8 cellular contexts compared by ENCODE assay signal in the genomic region with DNA sequence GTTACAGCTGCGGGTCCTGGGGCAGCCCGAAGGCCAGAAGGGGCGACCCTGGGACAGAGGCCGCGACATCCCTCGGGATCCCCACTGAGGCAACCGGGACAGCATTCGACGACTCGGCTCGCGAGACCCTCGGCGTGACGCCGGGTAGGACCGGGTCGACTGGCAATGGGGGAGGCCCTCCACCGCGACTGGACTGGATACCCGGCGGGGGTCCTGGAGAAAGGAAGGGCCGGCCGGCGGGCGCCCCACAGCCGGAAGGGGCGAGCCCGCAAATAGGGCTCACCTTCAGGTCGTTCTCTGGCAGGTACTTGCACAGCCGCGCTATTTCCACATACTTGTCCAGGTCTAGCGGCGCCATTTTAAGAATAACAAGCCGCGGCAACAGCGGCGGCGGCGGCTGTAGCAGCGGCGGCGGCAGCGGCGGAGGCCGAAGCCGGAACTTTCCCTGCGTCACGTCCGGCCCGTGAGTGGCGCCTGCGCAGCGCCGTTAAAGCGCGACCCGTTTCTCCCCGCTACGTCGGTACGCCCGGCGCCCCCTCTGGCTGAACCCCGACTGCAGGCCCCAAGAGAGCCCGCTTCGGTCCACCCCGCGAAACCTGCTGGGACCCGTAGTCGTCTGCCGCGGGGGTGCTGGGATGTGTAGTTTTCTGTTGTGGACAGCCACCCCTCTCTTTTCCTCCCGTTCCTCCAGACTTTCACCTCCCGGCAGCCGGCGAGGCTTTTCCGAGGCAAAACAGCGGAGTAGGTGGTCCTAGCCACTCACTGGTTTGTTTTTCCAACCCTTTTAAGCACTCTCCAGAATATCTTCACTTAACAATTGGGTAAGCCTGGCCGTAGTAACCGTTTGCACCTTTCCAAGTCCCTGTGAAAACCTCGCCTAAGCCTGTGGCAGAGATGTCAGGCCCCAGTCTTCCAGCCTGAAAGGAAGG. TPM values are rescaled to one million over a fixed set of nuclear protein-coding genes. Genes with fewer than 3 reads are reported as not detected.
A peak's percentile ranks its signal among the peaks of the same experiment; 100 is the strongest.
DNase-seq lines count a peak whose midpoint lies in the region; ATAC-seq and TF ChIP-seq lines count a peak whose summit lies in the region.

A gene (minus strand): TSS at position 443 of the 929 bp plus-strand sequence. CDS start 85 bp downstream, at position 358.

- H3K4me3 ChIP-seq in osteoblast (ENCODE audit: insufficient read depth, low read length) (peak within 1 kb of the TSS; percentile 99), thoracic aorta (peak within 1 kb of the TSS; percentile 88)

- TF ChIP-seq CTCF in GM10266 (IDR thresholded peaks at IDR 0.05; ENCODE audit: control insufficient read depth, insufficient read depth, low read depth, missing control alignments), result peak; percentile 78
- peak; percentile 61 for TF ChIP-seq CTCF in osteoblast (IDR thresholded peaks at IDR 0.05; ENCODE audit: extremely low read depth, low read depth, low read length)
- peak; percentile 58 for TF ChIP-seq CTCF in thoracic aorta (IDR thresholded peaks at IDR 0.05)

- H3K27ac Mint-ChIP-seq in activated naive CD4-positive, alpha-beta T cell treated with anti-CD3 and anti-CD28 coated beads, Interleukin-2, amount 50 U/mL, for 72 hours, result peak within 1 kb of the TSS; percentile 97

- peaks cover 24% of the 10 kb centered on the region for H3K4me1 ChIP-seq in osteoblast (ENCODE audit: insufficient read depth, low read length)
- peaks cover 44 to 50% of the 10 kb centered on the region in 2 donors for H3K4me1 ChIP-seq in thoracic aorta (ENCODE audit: control insufficient read depth in 1 of 2, low read depth in 2 of 2)

- H3K27ac ChIP-seq in osteoblast (ENCODE audit: low read depth, low read length), result peak within 1 kb of the TSS; percentile 93
- peak within 1 kb of the TSS; percentile 94 to 99 for H3K27ac ChIP-seq in thoracic aorta

- H2AFZ ChIP-seq in osteoblast (ENCODE audit: low read length), result peak within 1 kb of the TSS; percentile 99

- H3K9me3 ChIP-seq in osteoblast (ENCODE audit: low read depth, low read length) (no peaks in the 10 kb centered on the region), thoracic aorta (no peaks in the 10 kb centered on the region)

- peaks cover 11% of the 10 kb centered on the region for H4K20me1 ChIP-seq in osteoblast (ENCODE audit: insufficient read depth, low read length)

- peaks cover 62% of the 10 kb centered on the region for H3K79me2 ChIP-seq in osteoblast (ENCODE audit: insufficient read depth, low read length)

- peak within 1 kb of the TSS; percentile 95 for H3K4me2 ChIP-seq in osteoblast (ENCODE audit: insufficient read depth, low read length)

- H3K36me3 Mint-ChIP-seq in activated naive CD4-positive, alpha-beta T cell treated with anti-CD3 and anti-CD28 coated beads, Interleukin-2, amount 50 U/mL, for 72 hours, result peaks cover 0 to 9% of the 10 kb centered on the region in 2 donors

- H3K27me3 ChIP-seq in osteoblast (ENCODE audit: insufficient read depth, low read length), result no peaks in the 10 kb centered on the region
- no peaks in the 10 kb centered on the region for H3K27me3 ChIP-seq in thoracic aorta (replicated peaks; ENCODE audit: insufficient read depth)

- ATAC-seq in HG02588 (IDR thresholded peaks at IDR 0.05; ENCODE audit: unreplicated experiment) (peak; percentile 95), SK-N-SH treated with all-trans-retinoic acid at 6 μM for 48 hours (peak; percentile 99), thoracic aorta (ENCODE audit: insufficient number of reproducible peaks, low FRiP score, low read depth) (peak; percentile 88)
- ATAC-seq in activated naive CD4-positive, alpha-beta T cell treated with anti-CD3 and anti-CD28 coated beads, Interleukin-2, amount 50 U/mL, for 72 hours, result peak; percentile 93 to 97

- DNase-seq in GM10266 (ENCODE audit: extremely low spot score) (peak; percentile 95), NCI-H1048 (lab: John Stamatoyannopoulos, UW) (peak; percentile 87), glomerular visceral epithelial cell (ENCODE audit: extremely low spot score) (peak; percentile 92), osteoblast (ENCODE audit: insufficient read length, low spot score, missing footprints) (peak; percentile 99), thoracic aorta (ENCODE audit: low spot score) (peak; percentile 83)
- peak; percentile 91 to 96 for DNase-seq in activated naive CD4-positive, alpha-beta T cell treated with anti-CD3 and anti-CD28 coated beads, Interleukin-2, amount 50 U/mL, for 72 hours (ENCODE audit: low spot score in 2 of 2)

- no peaks in the 10 kb centered on the region for H3K9me3 Mint-ChIP-seq in activated naive CD4-positive, alpha-beta T cell treated with anti-CD3 and anti-CD28 coated beads, Interleukin-2, amount 50 U/mL, for 72 hours

- no peaks in the 10 kb centered on the region for H3K36me3 ChIP-seq in osteoblast (ENCODE audit: insufficient read depth, low read length)
- H3K36me3 ChIP-seq in thoracic aorta, result no peaks in the 10 kb centered on the region

TF ChIP-seq in SK-N-SH treated with all-trans-retinoic acid at 6 μM for 48 hours, 23 proteins besides CTCF, POLR2A, EP300 and RAD21:
- TF ChIP-seq ZNF8 (CRISPR knock-in tag; IDR thresholded peaks at IDR 0.05) (0 out of 2 replicates have a peak, but pooled peaks have one; percentile 64), ZFP3 (CRISPR knock-in tag; IDR thresholded peaks at IDR 0.05) (no peak)

RNA-seq across cellular contexts. Expression of the gene that starts here (rescaled TPM):
- total RNA-seq in activated naive CD4-positive, alpha-beta T cell treated with anti-CD3 and anti-CD28 coated beads, Interleukin-2, amount 50 U/mL, for 72 hours, result 10 to 100 TPM; 36.6 to 41.7 TPM
- total RNA-seq in osteoblast (36.5 and 40.9 TPM in 2 replicates), thoracic aorta (10 to 100 TPM; 33.9 to 34.9 TPM)

Comparison
In these comparisons a context has a peak if more than half of its experiments do, and no peak if none do; other contexts are left out.
1. Peak in every context shown above with its lines: DNase-seq, ATAC-seq, H3K4me3 ChIP-seq and H3K27ac ChIP-seq.